Comparison of ENCODE assay signal across 1 cellular context in the genomic region with DNA sequence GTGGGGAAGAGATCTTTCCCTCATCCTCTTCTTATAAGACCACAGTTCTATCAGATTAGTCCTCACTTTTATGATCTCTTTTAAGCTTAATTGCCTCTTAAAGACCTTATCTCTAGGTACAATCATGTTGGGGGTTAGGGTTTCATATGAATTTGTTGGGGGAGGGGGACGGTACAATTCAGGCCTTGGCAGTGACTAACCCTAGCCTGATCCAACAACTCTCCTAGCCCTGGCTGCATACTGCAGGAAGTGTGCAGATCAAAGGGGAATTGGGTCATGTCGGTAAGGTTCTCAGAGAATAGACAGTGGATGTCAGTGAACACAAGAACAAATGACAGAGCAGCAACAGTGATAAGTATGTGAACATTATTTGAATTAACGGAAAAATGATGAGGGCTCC.
A peak's percentile ranks its signal among the peaks of the same experiment; 100 is the strongest.
TF ChIP-seq lines count a peak whose summit lies in the region.

No MANE protein-coding gene starts in this region.

TF ChIP-seq in HepG2, 621 proteins besides CTCF, POLR2A, EP300 and RAD21:
- TF ChIP-seq, protein P1, sequence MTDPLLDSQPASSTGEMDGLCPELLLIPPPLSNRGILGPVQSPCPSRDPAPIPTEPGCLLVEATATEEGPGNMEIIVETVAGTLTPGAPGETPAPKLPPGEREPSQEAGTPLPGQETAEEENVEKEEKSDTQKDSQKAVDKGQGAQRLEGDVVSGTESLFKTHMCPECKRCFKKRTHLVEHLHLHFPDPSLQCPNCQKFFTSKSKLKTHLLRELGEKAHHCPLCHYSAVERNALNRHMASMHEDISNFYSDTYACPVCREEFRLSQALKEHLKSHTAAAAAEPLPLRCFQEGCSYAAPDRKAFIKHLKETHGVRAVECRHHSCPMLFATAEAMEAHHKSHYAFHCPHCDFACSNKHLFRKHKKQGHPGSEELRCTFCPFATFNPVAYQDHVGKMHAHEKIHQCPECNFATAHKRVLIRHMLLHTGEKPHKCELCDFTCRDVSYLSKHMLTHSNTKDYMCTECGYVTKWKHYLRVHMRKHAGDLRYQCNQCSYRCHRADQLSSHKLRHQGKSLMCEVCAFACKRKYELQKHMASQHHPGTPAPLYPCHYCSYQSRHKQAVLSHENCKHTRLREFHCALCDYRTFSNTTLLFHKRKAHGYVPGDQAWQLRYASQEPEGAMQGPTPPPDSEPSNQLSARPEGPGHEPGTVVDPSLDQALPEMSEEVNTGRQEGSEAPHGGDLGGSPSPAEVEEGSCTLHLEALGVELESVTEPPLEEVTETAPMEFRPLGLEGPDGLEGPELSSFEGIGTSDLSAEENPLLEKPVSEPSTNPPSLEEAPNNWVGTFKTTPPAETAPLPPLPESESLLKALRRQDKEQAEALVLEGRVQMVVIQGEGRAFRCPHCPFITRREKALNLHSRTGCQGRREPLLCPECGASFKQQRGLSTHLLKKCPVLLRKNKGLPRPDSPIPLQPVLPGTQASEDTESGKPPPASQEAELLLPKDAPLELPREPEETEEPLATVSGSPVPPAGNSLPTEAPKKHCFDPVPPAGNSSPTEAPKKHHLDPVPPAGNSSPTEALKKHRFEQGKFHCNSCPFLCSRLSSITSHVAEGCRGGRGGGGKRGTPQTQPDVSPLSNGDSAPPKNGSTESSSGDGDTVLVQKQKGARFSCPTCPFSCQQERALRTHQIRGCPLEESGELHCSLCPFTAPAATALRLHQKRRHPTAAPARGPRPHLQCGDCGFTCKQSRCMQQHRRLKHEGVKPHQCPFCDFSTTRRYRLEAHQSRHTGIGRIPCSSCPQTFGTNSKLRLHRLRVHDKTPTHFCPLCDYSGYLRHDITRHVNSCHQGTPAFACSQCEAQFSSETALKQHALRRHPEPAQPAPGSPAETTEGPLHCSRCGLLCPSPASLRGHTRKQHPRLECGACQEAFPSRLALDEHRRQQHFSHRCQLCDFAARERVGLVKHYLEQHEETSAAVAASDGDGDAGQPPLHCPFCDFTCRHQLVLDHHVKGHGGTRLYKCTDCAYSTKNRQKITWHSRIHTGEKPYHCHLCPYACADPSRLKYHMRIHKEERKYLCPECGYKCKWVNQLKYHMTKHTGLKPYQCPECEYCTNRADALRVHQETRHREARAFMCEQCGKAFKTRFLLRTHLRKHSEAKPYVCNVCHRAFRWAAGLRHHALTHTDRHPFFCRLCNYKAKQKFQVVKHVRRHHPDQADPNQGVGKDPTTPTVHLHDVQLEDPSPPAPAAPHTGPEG (CRISPR knock-in tag; IDR thresholded peaks at IDR 0.05): no peak
- TF ChIP-seq, protein P2, sequence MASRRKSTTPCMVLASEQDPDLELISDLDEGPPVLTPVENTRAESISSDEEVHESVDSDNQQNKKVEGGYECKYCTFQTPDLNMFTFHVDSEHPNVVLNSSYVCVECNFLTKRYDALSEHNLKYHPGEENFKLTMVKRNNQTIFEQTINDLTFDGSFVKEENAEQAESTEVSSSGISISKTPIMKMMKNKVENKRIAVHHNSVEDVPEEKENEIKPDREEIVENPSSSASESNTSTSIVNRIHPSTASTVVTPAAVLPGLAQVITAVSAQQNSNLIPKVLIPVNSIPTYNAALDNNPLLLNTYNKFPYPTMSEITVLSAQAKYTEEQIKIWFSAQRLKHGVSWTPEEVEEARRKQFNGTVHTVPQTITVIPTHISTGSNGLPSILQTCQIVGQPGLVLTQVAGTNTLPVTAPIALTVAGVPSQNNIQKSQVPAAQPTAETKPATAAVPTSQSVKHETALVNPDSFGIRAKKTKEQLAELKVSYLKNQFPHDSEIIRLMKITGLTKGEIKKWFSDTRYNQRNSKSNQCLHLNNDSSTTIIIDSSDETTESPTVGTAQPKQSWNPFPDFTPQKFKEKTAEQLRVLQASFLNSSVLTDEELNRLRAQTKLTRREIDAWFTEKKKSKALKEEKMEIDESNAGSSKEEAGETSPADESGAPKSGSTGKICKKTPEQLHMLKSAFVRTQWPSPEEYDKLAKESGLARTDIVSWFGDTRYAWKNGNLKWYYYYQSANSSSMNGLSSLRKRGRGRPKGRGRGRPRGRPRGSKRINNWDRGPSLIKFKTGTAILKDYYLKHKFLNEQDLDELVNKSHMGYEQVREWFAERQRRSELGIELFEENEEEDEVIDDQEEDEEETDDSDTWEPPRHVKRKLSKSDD (CRISPR knock-in tag; IDR thresholded peaks at IDR 0.05; ENCODE audit: low read depth): no peak
- no peak for TF ChIP-seq ZNF3 (CRISPR knock-in tag; IDR thresholded peaks at IDR 0.05)
- TF ChIP-seq EZH2 (conservative IDR thresholded peaks at IDR 0.05; ENCODE audit: low read depth, low read length): 0 out of 2 replicates have a peak, but pooled peaks have one; percentile 37
- no peak for TF ChIP-seq NFYB (CRISPR knock-in tag; IDR thresholded peaks at IDR 0.05)
- no peak for TF ChIP-seq ARID2 (CRISPR knock-in tag; IDR thresholded peaks at IDR 0.05; ENCODE audit: borderline replicate concordance)
